Comparison of ENCODE assay signal across 8 cellular contexts in genomic region chr11:86068138-86068861, GRCh38. TPM values are rescaled to one million over a fixed set of nuclear protein-coding genes. Genes with fewer than 3 reads are reported as not detected.
DNase-seq lines count a peak whose midpoint lies in the region; ATAC-seq and TF ChIP-seq lines count a peak whose summit lies in the region.

No MANE protein-coding gene starts in this region.

- ATAC-seq in HG03342 (IDR thresholded peaks at IDR 0.05; ENCODE audit: unreplicated experiment): peak; percentile 17

- DNase-seq in C1 segment of cervical spinal cord (lab: John Stamatoyannopoulos, UW) (peak in 13 of 14 donors; percentile 8 to 81 (median 58)), SK-N-DZ (ENCODE audit: low spot score) (peak; percentile 41), amniotic epithelial cell (ENCODE audit: low read depth) (peak; percentile 26), hepatic stellate cell (ENCODE audit: low spot score) (peak; percentile 36), AG08395 (ENCODE audit: low spot score) (no peak)

- TF ChIP-seq POLR2A in GM19099 (IDR thresholded peaks at IDR 0.05; ENCODE audit: extremely low read depth, insufficient read length, low read depth): peak; percentile 49

- H3K9ac ChIP-seq in rectal smooth muscle tissue (ENCODE audit: low read length): peak overlapping the region; percentile 96

- no peaks in the 10 kb centered on the region for H3K27me3 ChIP-seq in rectal smooth muscle tissue (ENCODE audit: control insufficient read depth, insufficient read depth, low read length)

- H3K36me3 ChIP-seq in rectal smooth muscle tissue (ENCODE audit: control insufficient read depth, insufficient read depth, low read length): no peaks in the 10 kb centered on the region

- H3K4me3 ChIP-seq in rectal smooth muscle tissue (ENCODE audit: low read length): peak overlapping the region; percentile 99

- peaks cover 17% of the 10 kb centered on the region for H3K4me1 ChIP-seq in rectal smooth muscle tissue (ENCODE audit: control insufficient read depth, insufficient read depth, low read length)

- H3K27ac ChIP-seq in rectal smooth muscle tissue (ENCODE audit: low read depth, low read length): peak overlapping the region; percentile 95

RNA-seq across cellular contexts. Expression of gene PICALM, which starts 0.6 kb away (rescaled TPM):
- 59.8 and 73.2 TPM in 2 replicates for polyA plus RNA-seq in SK-N-DZ (2014; cell fraction: cytosol; rRNA removed)
- polyA plus RNA-seq in SK-N-DZ (2014; cell fraction: nucleus; rRNA removed): 35.7 and 77.3 TPM in 2 replicates
